In genomic region chr2:53941749-53942148, GRCh38 we compare ENCODE assay signal across 16 cellular contexts. TPM values are rescaled to one million over a fixed set of nuclear protein-coding genes. Genes with fewer than 3 reads are reported as not detected.
DNase-seq lines count a peak whose midpoint lies in the region; ATAC-seq and TF ChIP-seq lines count a peak whose summit lies in the region.
"Had no signal": no experiment of that assay in that cellular context is flagged by ENCODE, and none has a peak within 500 bp of the region (broad histone marks: within the 10 kb centered on the region; RNA-seq: fewer than 3 reads in every experiment).

No MANE protein-coding gene starts in this region.

- 100% methylated on average over 5 of the region's 5 CpGs for WGBS in mammary epithelial cell (ENCODE audit: low coverage, missing lambda C conversion rate)

- no peaks in the 10 kb centered on the region for H3K27me3 ChIP-seq in mammary epithelial cell (ENCODE audit: insufficient read depth, low read length)
- H3K27me3 ChIP-seq: Peyer's patch had no signal

- BruUV-seq in mammary epithelial cell (replicated peaks; lab: Mats Ljungman, UMichigan): no TSS peak

- no peak overlapping the region for H3K4me3 ChIP-seq in mammary epithelial cell (replicated peaks in 1 of 3; ENCODE audit: insufficient read depth in 1 of 3, low read depth in 2 of 3, low read length in 3 of 3)
- H3K4me3 ChIP-seq: K562, Peyer's patch had no signal

- no peaks in the 10 kb centered on the region for H3K4me1 ChIP-seq in mammary epithelial cell (ENCODE audit: insufficient read depth, low read length)

- peak; percentile 30 for DNase-seq in GM10266 (ENCODE audit: extremely low spot score)
- DNase-seq in mammary epithelial cell: no peak
- no peak for DNase-seq in activated CD4-positive, CD25-positive, alpha-beta regulatory T cell treated with anti-CD3 and anti-CD28 coated beads, Interleukin-2, amount 50 U/mL, for 72 hours
- no peak for DNase-seq in DMS79 (lab: John Stamatoyannopoulos, UW)
- DNase-seq: activated CD4-positive, alpha-beta T cell treated with anti-CD3 and anti-CD28 coated beads, Interleukin-2, amount 50 U/mL, for 4 hours; hypothalamus; NCI-H1417; Peyer's patch; stimulated activated CD4-positive, alpha-beta T cell treated with anti-CD3 and anti-CD28 coated beads, Interleukin-2, amount 100 ng/mL, for 24 hours had no signal

- intact Hi-C loops in mammary epithelial cell (cut with micrococcal nuclease): loop anchor here (2.0 kb wide), 1 partner anchor 143 kb away; no protein-coding TSS in a partner anchor

- no peaks in the 10 kb centered on the region for H3K9me3 ChIP-seq in mammary epithelial cell (replicated peaks; ENCODE audit: insufficient read depth, low read length)
- H3K9me3 ChIP-seq: Peyer's patch had no signal

- ATAC-seq in GM19452 (IDR thresholded peaks at IDR 0.05; ENCODE audit: unreplicated experiment) (peak; percentile 69), HG02798 (IDR thresholded peaks at IDR 0.05; ENCODE audit: poor library complexity, unreplicated experiment) (peak; percentile 53), HG03571 (IDR thresholded peaks at IDR 0.05; ENCODE audit: unreplicated experiment) (peak; percentile 66), GM21529 (IDR thresholded peaks at IDR 0.05; ENCODE audit: unreplicated experiment) (no peak)
- ATAC-seq: K562; left lobe of liver; natural killer cell treated with Interleukin-12 subunit alpha and Interleukin-12 subunit beta and Interleukin-15 and Interleukin-18, amount 100 ng/mL, for 72 hours had no signal

- TF ChIP-seq CTCF in GM10266 (IDR thresholded peaks at IDR 0.05; ENCODE audit: control insufficient read depth, insufficient read depth, low read depth, missing control alignments): no peak
- TF ChIP-seq CTCF in mammary epithelial cell (conservative IDR thresholded peaks at IDR 0.05 in 1 of 2, IDR thresholded peaks at IDR 0.05 in 1 of 2; ENCODE audit: extremely low read depth in 1 of 2, insufficient read depth in 1 of 2, low read depth in 1 of 2, low read length in 2 of 2): no peak

- dilution Hi-C loops in mammary epithelial cell (cut with HindIII; ENCODE audit: low sequenced_read_pairs): no loop called here

- in situ Hi-C loops in mammary epithelial cell (cut with MboI; ENCODE audit: low sequenced_read_pairs in 2 of 2): no loop called here

- H2AFZ ChIP-seq in mammary epithelial cell (ENCODE audit: low read depth, low read length): no peak overlapping the region

- peaks cover 80% of the 10 kb centered on the region for H3K79me2 ChIP-seq in mammary epithelial cell (ENCODE audit: insufficient read depth, low read length)

- H3K4me2 ChIP-seq in mammary epithelial cell (ENCODE audit: insufficient read depth, low read depth, low read length): no peak overlapping the region

- H3K9ac ChIP-seq in mammary epithelial cell (ENCODE audit: insufficient read depth, low read length): no peak overlapping the region

- no peak overlapping the region for H3K27ac ChIP-seq in mammary epithelial cell (ENCODE audit: insufficient read depth, low read depth, low read length)
- H3K27ac ChIP-seq: Peyer's patch had no signal

- H4K20me1 ChIP-seq in mammary epithelial cell (ENCODE audit: insufficient read depth, low read length): peaks cover 4% of the 10 kb centered on the region

- peaks cover 41% of the 10 kb centered on the region for H3K36me3 ChIP-seq in mammary epithelial cell (ENCODE audit: insufficient read depth, low read length)

- CTCF ChIA-PET in mammary epithelial cell (lab: Charles Lee; ENCODE audit: low non-redundant PET): no interaction called here

RNA-seq across cellular contexts. Expression of gene PSME4, which starts 29.0 kb away (rescaled TPM):
- 100 to 1,000 TPM; 131 to 145 TPM for total RNA-seq in mammary epithelial cell
- polyA plus RNA-seq in mammary epithelial cell: 57.2 TPM
- 214 TPM for polyA minus RNA-seq in mammary epithelial cell
